Comparison of ENCODE assay signal across 13 cellular contexts in the genomic region with DNA sequence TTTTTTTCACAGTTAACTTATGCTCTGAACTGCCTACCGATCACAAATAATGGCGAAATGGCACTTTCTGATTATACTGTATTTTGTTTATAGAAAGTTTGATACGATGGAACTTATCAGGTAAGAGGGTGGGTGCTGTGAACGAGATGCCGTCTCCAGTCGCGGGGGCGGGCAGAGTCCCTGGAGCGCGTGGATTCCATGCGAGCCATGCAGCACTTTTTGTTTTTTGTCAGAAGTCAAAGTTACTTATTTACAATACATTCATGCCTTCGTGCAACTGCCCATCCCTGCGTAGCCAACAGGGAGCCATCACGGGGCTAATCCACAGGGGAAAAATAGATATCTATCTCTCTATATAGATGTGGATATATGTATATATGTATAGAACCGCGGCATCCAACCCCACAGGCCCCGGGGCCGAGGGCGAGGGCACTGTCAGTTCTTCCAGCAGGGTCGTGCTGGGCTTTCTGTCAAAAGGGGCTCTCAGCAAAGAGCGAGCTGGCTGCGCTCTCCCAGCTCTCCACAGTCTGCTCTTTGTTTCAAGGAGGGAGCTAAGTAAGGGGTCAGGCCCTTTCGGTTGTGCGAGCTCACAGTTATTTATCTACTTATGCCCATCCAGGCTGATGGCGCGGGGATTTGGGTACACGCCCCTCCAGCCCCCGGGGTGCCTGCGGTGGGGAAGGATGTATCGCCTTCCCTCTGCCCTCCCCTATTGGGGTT. TPM values are rescaled to one million over a fixed set of nuclear protein-coding genes. Genes with fewer than 3 reads are reported as not detected.
DNase-seq lines count a peak whose midpoint lies in the region; TF ChIP-seq lines count a peak whose summit lies in the region.
"Had no signal": no experiment of that assay in that cellular context is flagged by ENCODE, and none has a peak within 500 bp of the region (broad histone marks: within the 10 kb centered on the region; RNA-seq: fewer than 3 reads in every experiment).

No MANE protein-coding gene starts in this region.

- H3K27ac Mint-ChIP-seq in activated T-cell treated with anti-CD3 and anti-CD28 coated beads, Interleukin-2, amount 50 U/mL, for 24 hours, result no peak overlapping the region
- no peak overlapping the region for H3K27ac Mint-ChIP-seq in mesothelial cell of epicardium

- H3K36me3 Mint-ChIP-seq in activated T-cell treated with anti-CD3 and anti-CD28 coated beads, Interleukin-2, amount 50 U/mL, for 24 hours (ENCODE audit: low read depth), result no peaks in the 10 kb centered on the region
- no peaks in the 10 kb centered on the region for H3K36me3 Mint-ChIP-seq in mesothelial cell of epicardium

- intact Hi-C loops in tibial artery (cut with DNase I; ENCODE audit: low total_unique reads), result no loop called here

- H3K9me3 ChIP-seq in tibial artery, result no peaks in the 10 kb centered on the region
- H3K9me3 ChIP-seq in MG63, result no peaks in the 10 kb centered on the region
- H3K9me3 ChIP-seq: SJCRH30 had no signal

- H3K4me1 Mint-ChIP-seq in activated T-cell treated with anti-CD3 and anti-CD28 coated beads, Interleukin-2, amount 50 U/mL, for 24 hours (ENCODE audit: low read depth), result peaks cover 24% of the 10 kb centered on the region
- peaks cover 42% of the 10 kb centered on the region for H3K4me1 Mint-ChIP-seq in mesothelial cell of epicardium

- H3K4me3 ChIP-seq in coronary artery, result peak overlapping the region; percentile 38
- H3K4me3 ChIP-seq in tibial artery, result peak overlapping the region; percentile 13 to 25
- no peak overlapping the region; the same call in 1 of the 2 replicates for H3K4me3 ChIP-seq in MG63
- H3K4me3 ChIP-seq: SJCRH30 had no signal

- H3K27me3 Mint-ChIP-seq in activated T-cell treated with anti-CD3 and anti-CD28 coated beads, Interleukin-2, amount 50 U/mL, for 24 hours, result peaks cover 68% of the 10 kb centered on the region
- H3K27me3 Mint-ChIP-seq in mesothelial cell of epicardium (ENCODE audit: low read depth), result peaks cover 86% of the 10 kb centered on the region

- TF ChIP-seq CTCF in coronary artery (IDR thresholded peaks at IDR 0.05) (no peak), mesothelial cell of epicardium (IDR thresholded peaks at IDR 0.05; ENCODE audit: unreplicated experiment) (no peak), tibial artery (IDR thresholded peaks at IDR 0.05) (no peak)

- no peak overlapping the region for H3K27ac ChIP-seq in coronary artery
- H3K27ac ChIP-seq in tibial artery, result no peak overlapping the region
- H3K27ac ChIP-seq: SJCRH30 had no signal

- peaks cover 7% of the 10 kb centered on the region for H3K9me3 Mint-ChIP-seq in activated T-cell treated with anti-CD3 and anti-CD28 coated beads, Interleukin-2, amount 50 U/mL, for 24 hours
- H3K9me3 Mint-ChIP-seq in mesothelial cell of epicardium, result no peaks in the 10 kb centered on the region

- H3K36me3 ChIP-seq in tibial artery (no peaks in the 10 kb centered on the region), MG63 (no peaks in the 10 kb centered on the region)

- peak overlapping the region; percentile 24 for H3K4me3 Mint-ChIP-seq in activated T-cell treated with anti-CD3 and anti-CD28 coated beads, Interleukin-2, amount 50 U/mL, for 24 hours
- peak overlapping the region; percentile 53 for H3K4me3 Mint-ChIP-seq in mesothelial cell of epicardium

- peaks cover 0 to 41% (median 18%) of the 10 kb centered on the region in 4 donors for H3K4me1 ChIP-seq in tibial artery
- H3K4me1 ChIP-seq: SJCRH30 had no signal

- H3K27me3 ChIP-seq in tibial artery, result peaks cover 0 to 49% of the 10 kb centered on the region in 2 donors
- H3K27me3 ChIP-seq in MG63, result no peaks in the 10 kb centered on the region
- H3K27me3 ChIP-seq: SJCRH30 had no signal

- DNase-seq in activated T-cell treated with anti-CD3 and anti-CD28 coated beads, Interleukin-2, amount 50 U/mL, for 24 hours, result no peak
- DNase-seq in activated T-cell treated with anti-CD3 and anti-CD28 coated beads, Interleukin-2, amount 50 U/mL, for 1 hour, result no peak
- DNase-seq in coronary artery (ENCODE audit: low spot score) (no peak), mesothelial cell of epicardium (ENCODE audit: low spot score in 2 of 2, unreplicated experiment in 2 of 2) (no peak), tibial artery (no peak), RKO (ENCODE audit: low spot score) (no peak), MG63 (no peak)
- DNase-seq in activated naive CD4-positive, alpha-beta T cell treated with Interleukin-2 at 50 U/mL for 16 hours, result no peak
- DNase-seq: effector memory CD4-positive, alpha-beta T cell; SJCRH30; trophoblast cell had no signal

RNA-seq across cellular contexts. Expression of a gene that starts 3.4 kb away (rescaled TPM):
- total RNA-seq in mesothelial cell of epicardium, result 1.0 to 1.2 TPM (median 1.1 TPM) in 3 replicates
- 0.05 TPM in 1 of 2 replicates, not detected in the other for total RNA-seq in MG63 (2014; rRNA removed; shearing (Covaris generic); ENCODE audit: low replicate concordance)
- total RNA-seq: liver, NCI-H460, SJCRH30 had no signal
